22 cellular contexts compared by ENCODE assay signal in genomic region chr2:7004641-7005040, GRCh38.
DNase-seq lines count a peak whose midpoint lies in the region; ATAC-seq and TF ChIP-seq lines count a peak whose summit lies in the region.
"Had no signal": no experiment of that assay in that cellular context is flagged by ENCODE, and none has a peak within 500 bp of the region (broad histone marks: within the 10 kb centered on the region; RNA-seq: fewer than 3 reads in every experiment).

No MANE protein-coding gene starts in this region.

- H3K9me3 ChIP-seq in tibial nerve = no peaks in the 10 kb centered on the region
- H3K9me3 ChIP-seq: thyroid gland had no signal

- H3K36me3 ChIP-seq in tibial nerve = peaks cover 0 to 6% (median 0%) of the 10 kb centered on the region in 3 donors
- H3K36me3 ChIP-seq: thyroid gland had no signal

- H3K36me3 Mint-ChIP-seq in CD14-positive monocyte (no peaks in the 10 kb centered on the region), memory B cell (no peaks in the 10 kb centered on the region)

- H3K27ac ChIP-seq in HL-60 (replicated peaks) (peak overlapping the region; percentile 75), tibial nerve (no peak overlapping the region)
- H3K27ac ChIP-seq: PC-9, thyroid gland had no signal

- H3K4me1 ChIP-seq in tibial nerve = peaks cover 0 to 34% (median 25%) of the 10 kb centered on the region in 4 donors

- no peak overlapping the region for H3K4me3 ChIP-seq in HL-60 (replicated peaks; ENCODE audit: insufficient read depth, low read length)
- no peak overlapping the region for H3K4me3 ChIP-seq in tibial nerve
- H3K4me3 ChIP-seq: PC-9, thyroid gland had no signal

- no peak for DNase-seq in CD14-positive monocyte (ENCODE audit: low spot score)
- DNase-seq in HL-60 (ENCODE audit: low read depth in 1 of 2, low spot score in 1 of 2) = peak in 1 of 2 experiments; percentile 77
- peak; percentile 76 for DNase-seq in SKM-1 (lab: John Stamatoyannopoulos, UW; ENCODE audit: unreplicated experiment)
- DNase-seq in memory B cell (ENCODE audit: low spot score in 2 of 2) = no peak
- no peak for DNase-seq in DMS 273 treated with DMSO at 0.1 percent for 48 hours (lab: John Stamatoyannopoulos, UW)
- no peak for DNase-seq in HT-29 (ENCODE audit: low spot score)
- no peak for DNase-seq in tibial nerve (ENCODE audit: low spot score in 2 of 2)
- DNase-seq: activated CD4-positive, alpha-beta T cell treated with anti-CD3 and anti-CD28 coated beads for 4 hours; DMS79; kidney glomerular epithelial cell; NCI-H187; nucleus accumbens; PC-9; SHP77; small intestine; stimulated activated CD4-positive, alpha-beta T cell treated with anti-CD3 and anti-CD28 coated beads, Interleukin-2, amount 100 ng/mL, for 48 hours; stimulated activated naive CD8-positive, alpha-beta T cell treated with anti-CD3 and anti-CD28 coated beads, Interleukin-15, Interleukin-2, amounts not matched to agents 100 U/mL and 50 U/mL, for 24 hours; T-helper 1 cell; thyroid gland had no signal

- peaks cover 66% of the 10 kb centered on the region for H3K4me1 Mint-ChIP-seq in CD14-positive monocyte
- peaks cover 21% of the 10 kb centered on the region for H3K4me1 Mint-ChIP-seq in memory B cell

- peak; percentile 89 for ATAC-seq in memory B cell (ENCODE audit: low read depth)
- no peak for ATAC-seq in HG02852 (IDR thresholded peaks at IDR 0.05; ENCODE audit: unreplicated experiment)
- ATAC-seq: stimulated activated naive CD8-positive, alpha-beta T cell treated with anti-CD3 and anti-CD28 coated beads, Interleukin-15, Interleukin-2, amounts not matched to agents 100 U/mL and 50 U/mL, for 24 hours had no signal

- intact Hi-C loops in CD14-positive monocyte (cut with micrococcal nuclease) = loop anchor here in 1 of 2 donors (10.0 kb wide), 1 partner anchor 90 kb away; the partner anchor contains the start of gene RNF144A

- H3K27me3 Mint-ChIP-seq in CD14-positive monocyte (ENCODE audit: low read depth in 3 of 3) (peaks cover 0 to 2% (median 0%) of the 10 kb centered on the region in 3 donors), memory B cell (no peaks in the 10 kb centered on the region)
- H3K27me3 Mint-ChIP-seq: brain had no signal

- no peaks in the 10 kb centered on the region for H3K27me3 ChIP-seq in HL-60 (ENCODE audit: insufficient read depth, poor library complexity, severe bottlenecking)
- H3K27me3 ChIP-seq in tibial nerve = no peaks in the 10 kb centered on the region
- H3K27me3 ChIP-seq: thyroid gland had no signal

- H3K4me3 Mint-ChIP-seq in CD14-positive monocyte = peak overlapping the region in 1 of 2 donors; percentile 75
- H3K4me3 Mint-ChIP-seq in memory B cell = peak overlapping the region; percentile 24
- H3K4me3 Mint-ChIP-seq: brain had no signal

- no peak for TF ChIP-seq POLR2A in tibial nerve (IDR thresholded peaks at IDR 0.05)

- TF ChIP-seq CTCF in CD14-positive monocyte (IDR thresholded peaks at IDR 0.05) (no peak), HL-60 (IDR thresholded peaks at IDR 0.05; ENCODE audit: insufficient read depth, low read length) (no peak), tibial nerve (IDR thresholded peaks at IDR 0.05) (no peak)

- 60 to 63% methylated on average over 4 of the region's 4 CpGs for whole genome bisulfite sequencing in tibial nerve, 2 donors

- H3K27ac Mint-ChIP-seq in CD14-positive monocyte = peak overlapping the region in 5 of 7 donors; percentile 5 to 92 (median 85)
- peak overlapping the region; percentile 10 for H3K27ac Mint-ChIP-seq in memory B cell
- H3K27ac Mint-ChIP-seq: activated T-helper 2 cell treated with anti-CD3 and anti-CD28 coated beads, Interferon-gamma antibody, Interleukin-2, Interleukin-4, amounts not matched to agents 10 μg/mL and 5 μg/mL and 100 μg/mL, durations not matched to agents 14 hours and 24 hours and 36 hours had no signal

- no peak for TF ChIP-seq EP300 in tibial nerve (IDR thresholded peaks at IDR 0.05)

- peaks cover 0 to 2% (median 0%) of the 10 kb centered on the region in 7 donors for H3K9me3 Mint-ChIP-seq in CD14-positive monocyte
- no peaks in the 10 kb centered on the region for H3K9me3 Mint-ChIP-seq in memory B cell
- H3K9me3 Mint-ChIP-seq: activated T-helper 2 cell treated with anti-CD3 and anti-CD28 coated beads, Interferon-gamma antibody, Interleukin-2, Interleukin-4, amounts not matched to agents 10 μg/mL and 5 μg/mL and 100 μg/mL, durations not matched to agents 14 hours and 24 hours and 36 hours; brain had no signal
